ENCODE assay signal across 1 cellular context in genomic region chr5:65482727-65483473, GRCh38.
A peak's percentile ranks its signal among the peaks of the same experiment; 100 is the strongest.
TF ChIP-seq lines count a peak whose summit lies in the region.

No MANE protein-coding gene starts in this region.

TF ChIP-seq in K562, 482 proteins besides CTCF, POLR2A, EP300 and RAD21 (continued from another document):
- TF ChIP-seq, protein P1, sequence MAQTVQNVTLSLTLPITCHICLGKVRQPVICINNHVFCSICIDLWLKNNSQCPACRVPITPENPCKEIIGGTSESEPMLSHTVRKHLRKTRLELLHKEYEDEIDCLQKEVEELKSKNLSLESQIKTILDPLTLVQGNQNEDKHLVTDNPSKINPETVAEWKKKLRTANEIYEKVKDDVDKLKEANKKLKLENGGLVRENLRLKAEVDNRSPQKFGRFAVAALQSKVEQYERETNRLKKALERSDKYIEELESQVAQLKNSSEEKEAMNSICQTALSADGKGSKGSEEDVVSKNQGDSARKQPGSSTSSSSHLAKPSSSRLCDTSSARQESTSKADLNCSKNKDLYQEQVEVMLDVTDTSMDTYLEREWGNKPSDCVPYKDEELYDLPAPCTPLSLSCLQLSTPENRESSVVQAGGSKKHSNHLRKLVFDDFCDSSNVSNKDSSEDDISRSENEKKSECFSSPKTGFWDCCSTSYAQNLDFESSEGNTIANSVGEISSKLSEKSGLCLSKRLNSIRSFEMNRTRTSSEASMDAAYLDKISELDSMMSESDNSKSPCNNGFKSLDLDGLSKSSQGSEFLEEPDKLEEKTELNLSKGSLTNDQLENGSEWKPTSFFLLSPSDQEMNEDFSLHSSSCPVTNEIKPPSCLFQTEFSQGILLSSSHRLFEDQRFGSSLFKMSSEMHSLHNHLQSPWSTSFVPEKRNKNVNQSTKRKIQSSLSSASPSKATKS (CRISPR knock-in tag; IDR thresholded peaks at IDR 0.05) = no peak
- TF ChIP-seq JUNB (CRISPR knock-in tag; conservative IDR thresholded peaks at IDR 0.05) = no peak
- no peak for TF ChIP-seq NCOA4 (IDR thresholded peaks at IDR 0.05; ENCODE audit: partially characterized antibody)
- TF ChIP-seq ZNF507 (tag; conservative IDR thresholded peaks at IDR 0.05) = no peak
- no peak for TF ChIP-seq RBM34 (IDR thresholded peaks at IDR 0.05; ENCODE audit: borderline replicate concordance, insufficient read depth, low read length)
- TF ChIP-seq, protein P2, sequence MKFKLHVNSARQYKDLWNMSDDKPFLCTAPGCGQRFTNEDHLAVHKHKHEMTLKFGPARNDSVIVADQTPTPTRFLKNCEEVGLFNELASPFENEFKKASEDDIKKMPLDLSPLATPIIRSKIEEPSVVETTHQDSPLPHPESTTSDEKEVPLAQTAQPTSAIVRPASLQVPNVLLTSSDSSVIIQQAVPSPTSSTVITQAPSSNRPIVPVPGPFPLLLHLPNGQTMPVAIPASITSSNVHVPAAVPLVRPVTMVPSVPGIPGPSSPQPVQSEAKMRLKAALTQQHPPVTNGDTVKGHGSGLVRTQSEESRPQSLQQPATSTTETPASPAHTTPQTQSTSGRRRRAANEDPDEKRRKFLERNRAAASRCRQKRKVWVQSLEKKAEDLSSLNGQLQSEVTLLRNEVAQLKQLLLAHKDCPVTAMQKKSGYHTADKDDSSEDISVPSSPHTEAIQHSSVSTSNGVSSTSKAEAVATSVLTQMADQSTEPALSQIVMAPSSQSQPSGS (CRISPR knock-in tag; IDR thresholded peaks at IDR 0.05) = no peak
- TF ChIP-seq POLR2G (IDR thresholded peaks at IDR 0.05; ENCODE audit: low read depth, low read length) = no peak
- no peak for TF ChIP-seq E2F8 (IDR thresholded peaks at IDR 0.05; ENCODE audit: low read depth, partially characterized antibody)
- TF ChIP-seq, protein P3, sequence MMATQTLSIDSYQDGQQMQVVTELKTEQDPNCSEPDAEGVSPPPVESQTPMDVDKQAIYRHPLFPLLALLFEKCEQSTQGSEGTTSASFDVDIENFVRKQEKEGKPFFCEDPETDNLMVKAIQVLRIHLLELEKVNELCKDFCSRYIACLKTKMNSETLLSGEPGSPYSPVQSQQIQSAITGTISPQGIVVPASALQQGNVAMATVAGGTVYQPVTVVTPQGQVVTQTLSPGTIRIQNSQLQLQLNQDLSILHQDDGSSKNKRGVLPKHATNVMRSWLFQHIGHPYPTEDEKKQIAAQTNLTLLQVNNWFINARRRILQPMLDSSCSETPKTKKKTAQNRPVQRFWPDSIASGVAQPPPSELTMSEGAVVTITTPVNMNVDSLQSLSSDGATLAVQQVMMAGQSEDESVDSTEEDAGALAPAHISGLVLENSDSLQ (IDR thresholded peaks at IDR 0.05) = 0 out of 2 replicates have a peak, but pooled peaks have one; percentile 32
- TF ChIP-seq ZNF217 (CRISPR knock-in tag; IDR thresholded peaks at IDR 0.05) = no peak
- no peak for TF ChIP-seq TRIM28 (IDR thresholded peaks at IDR 0.05)
- TF ChIP-seq XRCC5 (IDR thresholded peaks at IDR 0.05; ENCODE audit: low read depth, low read length) = no peak
- no peak for TF ChIP-seq IFI16 (CRISPR knock-in tag; IDR thresholded peaks at IDR 0.05)
- TF ChIP-seq ZNF408 (CRISPR knock-in tag; IDR thresholded peaks at IDR 0.05; ENCODE audit: low read depth) = no peak
- TF ChIP-seq, protein P4, sequence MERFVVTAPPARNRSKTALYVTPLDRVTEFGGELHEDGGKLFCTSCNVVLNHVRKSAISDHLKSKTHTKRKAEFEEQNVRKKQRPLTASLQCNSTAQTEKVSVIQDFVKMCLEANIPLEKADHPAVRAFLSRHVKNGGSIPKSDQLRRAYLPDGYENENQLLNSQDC (CRISPR knock-in tag; IDR thresholded peaks at IDR 0.05) = no peak
- TF ChIP-seq, protein P5, sequence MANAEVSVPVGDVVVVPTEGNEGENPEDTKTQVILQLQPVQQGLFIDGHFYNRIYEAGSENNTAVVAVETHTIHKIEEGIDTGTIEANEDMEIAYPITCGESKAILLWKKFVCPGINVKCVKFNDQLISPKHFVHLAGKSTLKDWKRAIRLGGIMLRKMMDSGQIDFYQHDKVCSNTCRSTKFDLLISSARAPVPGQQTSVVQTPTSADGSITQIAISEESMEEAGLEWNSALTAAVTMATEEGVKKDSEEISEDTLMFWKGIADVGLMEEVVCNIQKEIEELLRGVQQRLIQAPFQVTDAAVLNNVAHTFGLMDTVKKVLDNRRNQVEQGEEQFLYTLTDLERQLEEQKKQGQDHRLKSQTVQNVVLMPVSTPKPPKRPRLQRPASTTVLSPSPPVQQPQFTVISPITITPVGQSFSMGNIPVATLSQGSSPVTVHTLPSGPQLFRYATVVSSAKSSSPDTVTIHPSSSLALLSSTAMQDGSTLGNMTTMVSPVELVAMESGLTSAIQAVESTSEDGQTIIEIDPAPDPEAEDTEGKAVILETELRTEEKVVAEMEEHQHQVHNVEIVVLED (CRISPR knock-in tag; IDR thresholded peaks at IDR 0.05) = no peak
- TF ChIP-seq MITF (IDR thresholded peaks at IDR 0.05) = no peak
- no peak for TF ChIP-seq NCOA2 (IDR thresholded peaks at IDR 0.05; ENCODE audit: partially characterized antibody in 2 of 2)
- no peak for TF ChIP-seq ZNF707 (CRISPR knock-in tag; conservative IDR thresholded peaks at IDR 0.05)
- no peak for TF ChIP-seq ZNF324 (CRISPR knock-in tag; IDR thresholded peaks at IDR 0.05)
- TF ChIP-seq TGIF2 (CRISPR knock-in tag; IDR thresholded peaks at IDR 0.05) = no peak
- no peak for TF ChIP-seq GABPB1 (CRISPR knock-in tag; IDR thresholded peaks at IDR 0.05)
- no peak for TF ChIP-seq CHD7 (IDR thresholded peaks at IDR 0.05; ENCODE audit: low read depth, low read length)
- no peak for TF ChIP-seq ZFPM2 (CRISPR knock-in tag; IDR thresholded peaks at IDR 0.05)
- TF ChIP-seq C11orf30 (IDR thresholded peaks at IDR 0.05; ENCODE audit: low read depth) = no peak
- TF ChIP-seq ZNF41 (CRISPR knock-in tag; conservative IDR thresholded peaks at IDR 0.05) = no peak
TF ChIP-seq in K562: peak in this region for 42.
